1 cellular context compared by ENCODE assay signal in the genomic region with DNA sequence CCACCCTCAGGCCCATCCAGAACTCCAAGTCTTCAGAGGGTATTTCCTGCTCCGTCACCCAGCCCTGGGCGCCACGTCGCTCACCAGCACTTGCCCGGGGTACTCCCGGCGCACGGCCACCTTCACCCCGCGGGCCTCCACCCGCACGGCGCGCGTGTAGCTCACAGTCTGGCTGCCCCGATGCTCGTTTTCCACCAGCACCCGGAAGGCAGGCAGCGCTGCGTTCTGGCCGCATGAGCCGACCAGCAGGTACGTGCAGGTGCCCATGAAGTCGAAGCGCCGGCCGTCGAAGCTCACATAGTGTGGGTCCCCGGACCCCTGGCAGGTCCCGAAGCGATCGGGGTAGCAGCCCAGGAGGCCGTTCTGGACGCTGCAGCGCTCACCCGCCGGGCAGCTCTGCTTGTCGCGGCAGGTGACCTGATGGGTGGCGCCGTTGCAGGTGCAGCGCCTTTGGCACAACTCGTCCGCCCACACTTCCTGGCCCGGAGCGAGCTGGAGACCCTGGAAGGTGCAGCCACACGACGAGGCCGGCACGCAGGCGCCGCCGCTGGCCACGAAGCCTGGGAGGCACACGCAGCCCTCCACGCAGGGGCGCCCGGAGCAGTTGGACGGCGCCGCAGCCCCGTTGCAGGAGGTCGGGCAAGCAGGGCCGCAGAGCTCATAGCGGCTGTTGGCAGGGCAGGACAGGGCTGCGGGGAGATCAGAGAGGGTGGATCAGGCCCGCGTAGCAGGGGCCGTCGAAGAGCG.
TF ChIP-seq lines count a peak whose summit lies in the region.

No MANE protein-coding gene starts in this region.

TF ChIP-seq in GM23338, 12 proteins besides CTCF, POLR2A, EP300 and RAD21:
- TF ChIP-seq, protein P1, sequence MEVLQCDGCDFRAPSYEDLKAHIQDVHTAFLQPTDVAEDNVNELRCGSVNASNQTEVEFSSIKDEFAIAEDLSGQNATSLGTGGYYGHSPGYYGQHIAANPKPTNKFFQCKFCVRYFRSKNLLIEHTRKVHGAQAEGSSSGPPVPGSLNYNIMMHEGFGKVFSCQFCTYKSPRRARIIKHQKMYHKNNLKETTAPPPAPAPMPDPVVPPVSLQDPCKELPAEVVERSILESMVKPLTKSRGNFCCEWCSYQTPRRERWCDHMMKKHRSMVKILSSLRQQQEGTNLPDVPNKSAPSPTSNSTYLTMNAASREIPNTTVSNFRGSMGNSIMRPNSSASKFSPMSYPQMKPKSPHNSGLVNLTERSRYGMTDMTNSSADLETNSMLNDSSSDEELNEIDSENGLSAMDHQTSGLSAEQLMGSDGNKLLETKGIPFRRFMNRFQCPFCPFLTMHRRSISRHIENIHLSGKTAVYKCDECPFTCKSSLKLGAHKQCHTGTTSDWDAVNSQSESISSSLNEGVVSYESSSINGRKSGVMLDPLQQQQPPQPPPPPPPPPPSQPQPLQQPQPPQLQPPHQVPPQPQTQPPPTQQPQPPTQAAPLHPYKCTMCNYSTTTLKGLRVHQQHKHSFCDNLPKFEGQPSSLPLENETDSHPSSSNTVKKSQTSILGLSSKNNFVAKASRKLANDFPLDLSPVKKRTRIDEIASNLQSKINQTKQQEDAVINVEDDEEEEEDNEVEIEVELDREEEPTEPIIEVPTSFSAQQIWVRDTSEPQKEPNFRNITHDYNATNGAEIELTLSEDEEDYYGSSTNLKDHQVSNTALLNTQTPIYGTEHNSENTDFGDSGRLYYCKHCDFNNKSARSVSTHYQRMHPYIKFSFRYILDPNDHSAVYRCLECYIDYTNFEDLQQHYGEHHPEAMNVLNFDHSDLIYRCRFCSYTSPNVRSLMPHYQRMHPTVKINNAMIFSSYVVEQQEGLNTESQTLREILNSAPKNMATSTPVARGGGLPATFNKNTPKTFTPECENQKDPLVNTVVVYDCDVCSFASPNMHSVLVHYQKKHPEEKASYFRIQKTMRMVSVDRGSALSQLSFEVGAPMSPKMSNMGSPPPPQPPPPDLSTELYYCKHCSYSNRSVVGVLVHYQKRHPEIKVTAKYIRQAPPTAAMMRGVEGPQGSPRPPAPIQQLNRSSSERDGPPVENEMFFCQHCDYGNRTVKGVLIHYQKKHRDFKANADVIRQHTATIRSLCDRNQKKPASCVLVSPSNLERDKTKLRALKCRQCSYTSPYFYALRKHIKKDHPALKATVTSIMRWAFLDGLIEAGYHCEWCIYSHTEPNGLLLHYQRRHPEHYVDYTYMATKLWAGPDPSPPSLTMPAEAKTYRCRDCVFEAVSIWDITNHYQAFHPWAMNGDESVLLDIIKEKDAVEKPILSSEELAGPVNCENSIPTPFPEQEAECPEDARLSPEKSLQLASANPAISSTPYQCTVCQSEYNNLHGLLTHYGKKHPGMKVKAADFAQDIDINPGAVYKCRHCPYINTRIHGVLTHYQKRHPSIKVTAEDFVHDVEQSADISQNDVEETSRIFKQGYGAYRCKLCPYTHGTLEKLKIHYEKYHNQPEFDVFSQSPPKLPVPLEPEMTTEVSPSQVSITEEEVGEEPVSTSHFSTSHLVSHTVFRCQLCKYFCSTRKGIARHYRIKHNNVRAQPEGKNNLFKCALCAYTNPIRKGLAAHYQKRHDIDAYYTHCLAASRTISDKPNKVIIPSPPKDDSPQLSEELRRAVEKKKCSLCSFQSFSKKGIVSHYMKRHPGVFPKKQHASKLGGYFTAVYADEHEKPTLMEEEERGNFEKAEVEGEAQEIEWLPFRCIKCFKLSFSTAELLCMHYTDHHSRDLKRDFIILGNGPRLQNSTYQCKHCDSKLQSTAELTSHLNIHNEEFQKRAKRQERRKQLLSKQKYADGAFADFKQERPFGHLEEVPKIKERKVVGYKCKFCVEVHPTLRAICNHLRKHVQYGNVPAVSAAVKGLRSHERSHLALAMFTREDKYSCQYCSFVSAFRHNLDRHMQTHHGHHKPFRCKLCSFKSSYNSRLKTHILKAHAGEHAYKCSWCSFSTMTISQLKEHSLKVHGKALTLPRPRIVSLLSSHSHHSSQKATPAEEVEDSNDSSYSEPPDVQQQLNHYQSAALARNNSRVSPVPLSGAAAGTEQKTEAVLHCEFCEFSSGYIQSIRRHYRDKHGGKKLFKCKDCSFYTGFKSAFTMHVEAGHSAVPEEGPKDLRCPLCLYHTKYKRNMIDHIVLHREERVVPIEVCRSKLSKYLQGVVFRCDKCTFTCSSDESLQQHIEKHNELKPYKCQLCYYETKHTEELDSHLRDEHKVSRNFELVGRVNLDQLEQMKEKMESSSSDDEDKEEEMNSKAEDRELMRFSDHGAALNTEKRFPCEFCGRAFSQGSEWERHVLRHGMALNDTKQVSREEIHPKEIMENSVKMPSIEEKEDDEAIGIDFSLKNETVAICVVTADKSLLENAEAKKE (CRISPR knock-in tag; IDR thresholded peaks at IDR 0.05) = no peak
- TF ChIP-seq NANOG (IDR thresholded peaks at IDR 0.05; ENCODE audit: borderline replicate concordance) (no peak), JUNB (IDR thresholded peaks at IDR 0.05; ENCODE audit: unreplicated experiment) (no peak), STAT1 (IDR thresholded peaks at IDR 0.05; ENCODE audit: unreplicated experiment) (no peak), EZH2phosphoT487 (IDR thresholded peaks at IDR 0.05; ENCODE audit: unreplicated experiment) (no peak), ETS1 (IDR thresholded peaks at IDR 0.05) (no peak), ZNF114 (CRISPR knock-in tag; IDR thresholded peaks at IDR 0.05) (no peak), REST (IDR thresholded peaks at IDR 0.05; ENCODE audit: unreplicated experiment) (no peak), POLR2AphosphoS5 (IDR thresholded peaks at IDR 0.05; ENCODE audit: low read depth) (no peak), EZH2 (IDR thresholded peaks at IDR 0.05; ENCODE audit: low read depth, unreplicated experiment) (no peak), ZNF331 (CRISPR knock-in tag; IDR thresholded peaks at IDR 0.05; ENCODE audit: low read depth) (no peak), CREB1 (CRISPR knock-in tag; IDR thresholded peaks at IDR 0.05; ENCODE audit: low read depth) (no peak)
